In the genomic region with DNA sequence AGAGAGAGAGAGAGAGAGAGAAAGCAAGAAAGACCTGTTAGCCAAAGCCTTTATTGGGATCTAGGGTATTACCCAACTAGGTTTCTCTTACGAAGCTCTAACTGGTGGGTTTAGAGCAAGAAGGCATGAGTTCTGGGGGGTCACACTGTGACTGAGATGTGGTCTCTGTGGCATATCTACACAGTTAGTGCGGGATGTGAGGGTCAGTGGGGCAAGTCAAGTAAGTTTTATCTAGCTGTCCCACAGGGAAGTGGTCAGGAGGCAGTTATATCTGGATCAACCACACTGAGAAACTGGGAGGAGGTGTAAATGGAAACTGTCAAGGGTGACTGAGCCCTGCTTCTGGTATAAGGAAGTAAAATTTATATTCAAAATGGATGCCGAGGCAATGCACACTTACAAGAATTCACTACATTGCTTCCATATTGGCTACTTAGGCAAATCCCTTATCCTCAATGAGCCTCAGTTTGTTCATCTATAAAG, we compare ENCODE assay signal across 18 cellular contexts.
A peak's percentile ranks its signal among the peaks of the same experiment; 100 is the strongest.
DNase-seq lines count a peak whose midpoint lies in the region; ATAC-seq and TF ChIP-seq lines count a peak whose summit lies in the region.
"Had no signal": no experiment of that assay in that cellular context is flagged by ENCODE, and none has a peak within 500 bp of the region (broad histone marks: within the 10 kb centered on the region; RNA-seq: fewer than 3 reads in every experiment).

No MANE protein-coding gene starts in this region.

- no peaks in the 10 kb centered on the region for H3K4me1 ChIP-seq in uterus
- H3K4me1 ChIP-seq: SJSA1 had no signal

- no peaks in the 10 kb centered on the region for H3K36me3 ChIP-seq in uterus
- H3K36me3 ChIP-seq: SJSA1 had no signal

- DNase-seq in CMK (ENCODE audit: low read depth), result peak; percentile 97
- peak; percentile 99 for DNase-seq in OCI-M1 (lab: John Stamatoyannopoulos, UW)
- peak; percentile 15 to 55 for DNase-seq in erythroblast (lab: John Stamatoyannopoulos, UW)
- DNase-seq in NCI-H1436 (lab: John Stamatoyannopoulos, UW), result no peak
- no peak for DNase-seq in uterus
- DNase-seq in activated T-cell treated with anti-CD3 and anti-CD28 coated beads, Interleukin-2, amount 50 U/mL, for 48 hours, result no peak
- DNase-seq in NK-92 (lab: John Stamatoyannopoulos, UW; ENCODE audit: unreplicated experiment), result no peak
- DNase-seq: CD8-positive, alpha-beta memory T cell; GOT3; Kasumi-1; NCI-H146; NCI-H226; NCI-H526; NK-92 treated with Interleukin-12 subunit alpha and Interleukin-12 subunit beta, amount 100 ng/mL, for 24 hours; PC-3 had no signal

- no peak for TF ChIP-seq CTCF in uterus (IDR thresholded peaks at IDR 0.05)

- H3K9me3 ChIP-seq in uterus, result no peaks in the 10 kb centered on the region
- H3K9me3 ChIP-seq: SJSA1 had no signal

- H3K4me3 ChIP-seq in uterus, result no peak overlapping the region
- H3K4me3 ChIP-seq: SJSA1 had no signal

- TF ChIP-seq POLR2A in erythroblast (IDR thresholded peaks at IDR 0.05; ENCODE audit: low read length), result no peak
- TF ChIP-seq POLR2A in uterus (IDR thresholded peaks at IDR 0.05), result no peak

- no peaks in the 10 kb centered on the region for H3K27me3 ChIP-seq in uterus
- H3K27me3 ChIP-seq: SJSA1 had no signal

- intact Hi-C loops in uterus (cut with DNase I; ENCODE audit: low total_unique reads), result no loop called here

- ATAC-seq in GM21367 (IDR thresholded peaks at IDR 0.05; ENCODE audit: unreplicated experiment), result peak; percentile 51
- ATAC-seq: HepG2, PC-3 had no signal

- H3K27ac ChIP-seq in uterus, result no peak overlapping the region
- H3K27ac ChIP-seq: SJSA1 had no signal

Comparison
In these comparisons a context has a peak if more than half of its experiments do, and no peak if none do; other contexts are left out.
1. DNase-seq: peak in CMK (single experiment), OCI-M1 (single experiment) and erythroblast (2 of 2); none in NCI-H1436 (single experiment), uterus (0 of 2), activated T-cell treated with anti-CD3 and anti-CD28 coated beads, Interleukin-2, amount 50 U/mL, for 48 hours (0 of 2) and NK-92 (single experiment).